ENCODE assay signal across 7 cellular contexts in the genomic region with DNA sequence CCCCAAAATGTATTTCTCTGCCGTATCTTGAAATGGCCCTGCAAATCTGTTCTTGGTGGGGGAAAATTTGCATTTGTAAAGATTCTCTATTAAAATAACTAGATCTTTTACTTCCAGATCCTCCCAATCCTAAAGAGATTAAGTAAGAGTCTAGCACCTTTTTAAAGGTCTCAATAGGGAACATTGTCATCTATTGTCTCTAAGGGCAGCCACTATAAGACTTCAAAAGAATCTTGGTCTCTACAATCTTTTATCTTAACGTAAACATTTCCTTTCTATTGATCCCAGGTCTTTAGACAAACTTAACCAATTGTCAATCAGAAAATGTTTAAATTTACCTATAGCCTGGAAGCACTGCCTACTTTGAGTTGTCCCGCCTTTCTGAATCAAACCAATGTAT.
"Had no signal": no experiment of that assay in that cellular context is flagged by ENCODE, and none has a peak within 500 bp of the region (broad histone marks: within the 10 kb centered on the region; RNA-seq: fewer than 3 reads in every experiment).

No MANE protein-coding gene starts in this region.

- H3K27ac ChIP-seq: HL-60 had no signal

- H3K36me3 Mint-ChIP-seq: IgD-negative memory B cell had no signal

- ATAC-seq: HepG2, K562 had no signal

- DNase-seq: IMR-90, KBM-7, KG1 had no signal

- H3K4me3 ChIP-seq: K562 had no signal

- H3K4me3 Mint-ChIP-seq: IgD-negative memory B cell had no signal

- H3K27me3 Mint-ChIP-seq: IgD-negative memory B cell had no signal
